Comparison of ENCODE assay signal across 2 cellular contexts in the genomic region with DNA sequence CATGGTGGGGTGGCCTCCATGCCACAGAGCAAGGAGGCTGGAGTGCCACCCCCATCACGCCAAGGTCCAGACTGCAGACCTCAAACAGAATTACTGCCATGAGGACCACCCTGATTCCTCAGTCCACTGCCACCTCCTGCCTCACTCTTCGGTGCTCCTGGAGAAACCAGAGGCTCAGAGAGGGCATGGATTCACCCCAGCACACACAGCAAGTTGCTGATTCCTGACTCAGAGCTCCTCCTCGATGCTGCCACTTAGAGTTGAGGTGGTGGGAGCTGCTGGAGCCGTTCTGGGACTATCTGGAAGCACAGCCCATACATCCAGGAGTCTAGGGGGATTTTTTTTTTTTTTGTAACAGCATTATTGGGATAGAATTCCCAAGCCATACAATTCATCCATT.
TF ChIP-seq lines count a peak whose summit lies in the region.

No MANE protein-coding gene starts in this region.

TF ChIP-seq in SK-N-SH, 30 proteins besides CTCF, POLR2A, EP300 and RAD21 (continued from another document):
- no peak for TF ChIP-seq REST (IDR thresholded peaks at IDR 0.05; ENCODE audit: low read depth, low read length)
- TF ChIP-seq GATA2 (CRISPR knock-in tag; IDR thresholded peaks at IDR 0.05): no peak
TF ChIP-seq in SK-N-SH: peak in this region for 0.

TF ChIP-seq in SK-N-SH treated with all-trans-retinoic acid at 6 μM for 48 hours, 23 proteins besides CTCF, POLR2A, EP300 and RAD21 (continued from another document):
- TF ChIP-seq, protein P1, sequence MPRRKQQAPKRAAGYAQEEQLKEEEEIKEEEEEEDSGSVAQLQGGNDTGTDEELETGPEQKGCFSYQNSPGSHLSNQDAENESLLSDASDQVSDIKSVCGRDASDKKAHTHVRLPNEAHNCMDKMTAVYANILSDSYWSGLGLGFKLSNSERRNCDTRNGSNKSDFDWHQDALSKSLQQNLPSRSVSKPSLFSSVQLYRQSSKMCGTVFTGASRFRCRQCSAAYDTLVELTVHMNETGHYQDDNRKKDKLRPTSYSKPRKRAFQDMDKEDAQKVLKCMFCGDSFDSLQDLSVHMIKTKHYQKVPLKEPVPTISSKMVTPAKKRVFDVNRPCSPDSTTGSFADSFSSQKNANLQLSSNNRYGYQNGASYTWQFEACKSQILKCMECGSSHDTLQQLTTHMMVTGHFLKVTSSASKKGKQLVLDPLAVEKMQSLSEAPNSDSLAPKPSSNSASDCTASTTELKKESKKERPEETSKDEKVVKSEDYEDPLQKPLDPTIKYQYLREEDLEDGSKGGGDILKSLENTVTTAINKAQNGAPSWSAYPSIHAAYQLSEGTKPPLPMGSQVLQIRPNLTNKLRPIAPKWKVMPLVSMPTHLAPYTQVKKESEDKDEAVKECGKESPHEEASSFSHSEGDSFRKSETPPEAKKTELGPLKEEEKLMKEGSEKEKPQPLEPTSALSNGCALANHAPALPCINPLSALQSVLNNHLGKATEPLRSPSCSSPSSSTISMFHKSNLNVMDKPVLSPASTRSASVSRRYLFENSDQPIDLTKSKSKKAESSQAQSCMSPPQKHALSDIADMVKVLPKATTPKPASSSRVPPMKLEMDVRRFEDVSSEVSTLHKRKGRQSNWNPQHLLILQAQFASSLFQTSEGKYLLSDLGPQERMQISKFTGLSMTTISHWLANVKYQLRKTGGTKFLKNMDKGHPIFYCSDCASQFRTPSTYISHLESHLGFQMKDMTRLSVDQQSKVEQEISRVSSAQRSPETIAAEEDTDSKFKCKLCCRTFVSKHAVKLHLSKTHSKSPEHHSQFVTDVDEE (CRISPR knock-in tag; IDR thresholded peaks at IDR 0.05): no peak
- TF ChIP-seq ESRRG (CRISPR knock-in tag; IDR thresholded peaks at IDR 0.05) (no peak), ZNF70 (CRISPR knock-in tag; IDR thresholded peaks at IDR 0.05) (no peak)
